In the genomic region with DNA sequence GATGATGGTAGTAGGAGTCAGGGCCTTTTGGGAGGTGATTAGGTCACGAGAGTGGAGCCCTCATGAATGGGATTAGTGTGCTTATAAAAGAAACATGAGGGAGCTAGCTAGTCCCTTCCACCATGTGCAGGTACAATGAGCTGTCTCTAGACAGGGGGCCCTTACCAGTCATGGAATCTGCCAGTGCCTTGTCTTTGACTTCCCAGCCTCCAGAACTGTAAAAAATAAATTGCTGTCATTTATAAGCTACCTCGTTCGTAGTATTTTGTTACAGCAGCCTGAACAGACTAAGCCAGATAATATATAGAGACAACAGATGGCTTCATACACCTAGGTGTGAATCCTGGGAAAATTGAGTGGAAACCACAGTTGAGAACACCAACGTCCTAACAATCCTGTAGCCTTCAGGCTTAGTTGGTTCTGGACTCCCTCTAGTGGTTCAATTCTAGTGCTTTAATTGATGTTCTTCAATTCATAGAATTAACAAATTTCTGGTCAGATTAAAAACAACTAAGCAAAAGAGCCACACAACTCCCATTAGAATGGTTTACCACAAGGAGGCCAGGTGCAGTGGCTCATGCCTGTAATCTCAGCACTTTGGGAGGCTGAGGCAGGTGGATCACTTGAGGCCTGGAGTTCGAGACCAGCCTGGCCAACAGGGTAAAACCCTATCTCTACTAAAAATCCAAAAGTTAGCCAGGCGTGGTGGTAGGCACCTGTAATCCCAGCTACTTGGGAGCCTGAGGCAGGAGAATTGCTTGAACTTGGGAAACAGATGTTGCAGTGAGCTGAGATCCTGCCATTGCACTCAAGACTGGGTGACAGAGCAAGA, we compare ENCODE assay signal across 8 cellular contexts. TPM values are rescaled to one million over a fixed set of nuclear protein-coding genes. Genes with fewer than 3 reads are reported as not detected.
DNase-seq lines count a peak whose midpoint lies in the region; ATAC-seq, FAIRE-seq and TF ChIP-seq lines count a peak whose summit lies in the region.

No MANE protein-coding gene starts in this region.

- H3K4me1 ChIP-seq in A673 (ENCODE audit: insufficient read depth, low read length, poor library complexity, severe bottlenecking): peaks cover 17% of the 10 kb centered on the region
- H3K4me1 ChIP-seq in K562 (replicated peaks in 1 of 2; ENCODE audit: control insufficient read depth in 2 of 2, insufficient read depth in 2 of 2, low read length in 2 of 2): peaks cover 11 to 12% of the 10 kb centered on the region in 2 experiments; a peak in 2 of 5 replicates
- H3K4me1 ChIP-seq in liver (ENCODE audit: control insufficient read depth in 4 of 4, insufficient read depth in 4 of 4, low read length in 3 of 4): peaks cover 9 to 54% (median 46%) of the 10 kb centered on the region in 4 donors

- intact Hi-C loops in A673 (cut with micrococcal nuclease; ENCODE audit: unreplicated experiment): loop anchor here (2.0 to 5.0 kb wide), 3 partner anchors 93 to 237 kb away; no protein-coding TSS in a partner anchor
- intact Hi-C loops in K562 (cut with micrococcal nuclease): loop anchor here (1.0 to 5.0 kb wide), 4 partner anchors 84 to 237 kb away; no protein-coding TSS in a partner anchor

- H2AFZ ChIP-seq in K562 (ENCODE audit: low read depth, low read length): no peak overlapping the region

- H3K4me2 ChIP-seq in K562 (ENCODE audit: insufficient read depth, low read length): no peak overlapping the region

- H3K9me1 ChIP-seq in K562 (ENCODE audit: control insufficient read depth, insufficient read depth, low read length): no peaks in the 10 kb centered on the region

- no peak overlapping the region for H3K4me3 ChIP-seq in A673 (ENCODE audit: low read depth, low read length, poor library complexity, severe bottlenecking)
- H3K4me3 ChIP-seq in K562: no peak overlapping the region
- H3K4me3 ChIP-seq in liver (ENCODE audit: low read depth in 1 of 3, low read length in 3 of 3): no peak overlapping the region

- no peaks in the 10 kb centered on the region for H4K20me1 ChIP-seq in K562 (replicated peaks; ENCODE audit: control insufficient read depth, insufficient read depth, low read length)

- no peak for TF ChIP-seq POLR2A in K562 (conservative IDR thresholded peaks at IDR 0.05)

- TF ChIP-seq RAD21 in K562 (CRISPR knock-in tag; conservative IDR thresholded peaks at IDR 0.05 in 1 of 2, IDR thresholded peaks at IDR 0.05 in 1 of 2) (peak; percentile 30 to 63; a peak in 3 of 4 replicates), liver (IDR thresholded peaks at IDR 0.05) (peak; percentile 96 to 97)

- ATAC-seq in K562: no peak
- no peak for ATAC-seq in HG02763 (IDR thresholded peaks at IDR 0.05; ENCODE audit: unreplicated experiment)
- no peak for ATAC-seq in HG03095 (IDR thresholded peaks at IDR 0.05; ENCODE audit: unreplicated experiment)
- ATAC-seq in HG02642 (IDR thresholded peaks at IDR 0.05; ENCODE audit: poor library complexity, unreplicated experiment): no peak

- peaks cover 18% of the 10 kb centered on the region for H3K27me3 ChIP-seq in A673 (replicated peaks; ENCODE audit: insufficient read depth, low read depth, low read length, poor library complexity)
- H3K27me3 ChIP-seq in K562 (ENCODE audit: control insufficient read depth in 2 of 2, insufficient read depth in 2 of 2, low read length in 2 of 2): no peaks in the 10 kb centered on the region
- no peaks in the 10 kb centered on the region for H3K27me3 ChIP-seq in liver (ENCODE audit: control insufficient read depth in 4 of 4, insufficient read depth in 4 of 4, low read length in 3 of 4)

- H3K36me3 ChIP-seq in A673 (ENCODE audit: insufficient read depth, low read length, poor library complexity, severe bottlenecking) (no peaks in the 10 kb centered on the region), K562 (ENCODE audit: control insufficient read depth, insufficient read depth, low read length) (no peaks in the 10 kb centered on the region), liver (ENCODE audit: control insufficient read depth in 4 of 4, insufficient read depth in 3 of 4, low read depth in 1 of 4, low read length in 3 of 4) (no peaks in the 10 kb centered on the region)

- peak; percentile 71 for TF ChIP-seq CTCF in A673 (conservative IDR thresholded peaks at IDR 0.05; ENCODE audit: low read depth, low read length)
- peak; percentile 70 for TF ChIP-seq CTCF in GM10248 (IDR thresholded peaks at IDR 0.05; ENCODE audit: control extremely low read depth, extremely low read depth, low read depth, missing control alignments)
- peak; percentile 38 to 64 (median 54); a peak in 4 of 6 replicates for TF ChIP-seq CTCF in K562 (IDR thresholded peaks at IDR 0.05 in 2 of 3, conservative IDR thresholded peaks at IDR 0.05 in 1 of 3; ENCODE audit: insufficient read depth in 2 of 3, low read depth in 1 of 3, low read length in 3 of 3)
- TF ChIP-seq CTCF in liver (IDR thresholded peaks at IDR 0.05; ENCODE audit: low read depth, low read length, missing input control): peak; percentile 73

- DNase-seq in A673 (ENCODE audit: low spot score) (peak; percentile 66), GM10248 (ENCODE audit: extremely low spot score) (no peak), NCI-H2196 (lab: John Stamatoyannopoulos, UW; ENCODE audit: unreplicated experiment) (peak; percentile 46), K562 (ENCODE audit: extremely low read depth in 1 of 4, low spot score in 3 of 4) (peak in 1 of 4 experiments; percentile 53)

- H3K9me3 ChIP-seq in A673 (ENCODE audit: low read depth, low read length, poor library complexity, severe bottlenecking): no peaks in the 10 kb centered on the region
- no peaks in the 10 kb centered on the region for H3K9me3 ChIP-seq in K562 (replicated peaks; ENCODE audit: control insufficient read depth, insufficient read depth, low read depth, low read length)
- H3K9me3 ChIP-seq in liver (ENCODE audit: control insufficient read depth in 4 of 4, low read length in 3 of 4): no peaks in the 10 kb centered on the region

- H3K79me2 ChIP-seq in K562 (ENCODE audit: control insufficient read depth, insufficient read depth, low read length): peaks cover 33% of the 10 kb centered on the region

- H3K9ac ChIP-seq in K562 (ENCODE audit: insufficient read depth in 1 of 2, low read depth in 2 of 2, low read length in 2 of 2) (no peak overlapping the region), liver (ENCODE audit: low read depth in 1 of 2, low read length in 2 of 2) (peak overlapping the region in 1 of 2 donors; percentile 12)

- WGBS in K562 (ENCODE audit: insufficient coverage, low coverage, missing lambda C conversion rate): 42% methylated on average over 6 of the region's 6 CpGs
- 53% methylated on average over 6 of the region's 6 CpGs for WGBS in liver

- CTCF ChIA-PET in A673 (lab: Charles Lee) (interaction anchor here (1.1 kb wide), 1 partner anchor 236 kb away, joined by 4 read pairs; no protein-coding TSS in a partner anchor), GM10248 (lab: Yijun Ruan, JAX) (interaction anchor here (0.6 to 6.7 kb wide), 30 partner anchors 9 to 273 kb away, joined by 3 to 59 read pairs (median 4); partner anchors contain the start of gene GATM), K562 (lab: Yijun Ruan, JAX; ENCODE audit: low intra/inter-chr PET ratio) (no interaction called here)

- FAIRE-seq in K562 (lab: Jason Lieb, UNC): peak; percentile 70

- no peak for TF ChIP-seq EP300 in K562 (IDR thresholded peaks at IDR 0.05; ENCODE audit: low read length)

- BruUV-seq in A673 (replicated peaks; lab: Mats Ljungman, UMichigan): no TSS peak
- BruUV-seq in K562 (replicated peaks; lab: Mats Ljungman, UMichigan): no TSS peak

- POLR2A ChIA-PET in A673 (lab: Charles Lee; ENCODE audit: low non-redundant PET): interaction anchor here (0.7 kb wide), 1 partner anchor 25 kb away, joined by 4 read pairs; no protein-coding TSS in a partner anchor
- POLR2A ChIA-PET in GM10248 (lab: Yijun Ruan, JAX): no interaction called here
- POLR2A ChIA-PET in K562 (lab: Yijun Ruan, JAX): no interaction called here

- H3K27ac ChIP-seq in A673 (ENCODE audit: low read depth, low read length, poor library complexity, severe bottlenecking) (no peak overlapping the region), K562 (ENCODE audit: extremely low read depth, low read depth, low read length) (no peak overlapping the region), liver (ENCODE audit: low read depth in 1 of 2, low read length in 2 of 2) (no peak overlapping the region)

- in situ Hi-C loops in K562 (cut with MboI): no loop called here

TF ChIP-seq in liver, 16 proteins besides CTCF, POLR2A, EP300 and RAD21:
- TF ChIP-seq JUND (IDR thresholded peaks at IDR 0.05): no peak

RNA-seq across cellular contexts. Expression of gene GATM, which starts 21.3 kb away (rescaled TPM):
- total RNA-seq in A673 (2021) (9.5 and 11.0 TPM in 2 replicates), K562 (2014; rRNA removed) (0.20 and 0.95 TPM in 2 replicates), K562 (2014; rRNA removed; fragmentation: Illumina TruSeq; extraction: Trizol) (1.1 TPM in 2 replicates), K562 (2015; rRNA removed; fragmentation: Illumina TruSeq; extraction: Trizol) (0.79 and 0.80 TPM in 2 replicates), K562 (2021) (0.58 and 0.89 TPM in 2 replicates), liver (1,000 to 10,000 TPM in 1 of 2 donors, 100 to 1,000 TPM in 1; 720 to 1,079 TPM)
- total RNA-seq in K562 (2011; cell fraction: chromatin; rRNA removed; ENCODE audit: low replicate concordance): 0.93 and 1.3 TPM in 2 replicates
- 1.2 and 2.1 TPM in 2 replicates for total RNA-seq in K562 (2011; cell fraction: nucleolus; rRNA removed)
- 1.6 and 2.5 TPM in 2 replicates for total RNA-seq in K562 (2011; cell fraction: nucleoplasm; rRNA removed)
- polyA plus RNA-seq in K562 (2011; rRNA removed) (0.65 and 0.81 TPM in 2 replicates), K562 (2014; fragmentation: Illumina TruSeq; extraction: Trizol) (0.26 and 0.45 TPM in 2 replicates), K562 (2014; fragmentation: Nextera tagmentation; extraction: Ambion mirVana) (under 1 TPM; 0.25 to 0.45 TPM), K562 (2014; rRNA removed) (0.11 and 1.3 TPM in 2 replicates), liver (100 to 1,000 TPM; 401 to 627 TPM)
- 0.19 and 0.63 TPM in 2 replicates for polyA plus RNA-seq in K562 (2011; cell fraction: cytosol; rRNA removed)
- 0.81 and 1.2 TPM in 2 replicates for polyA plus RNA-seq in K562 (2011; cell fraction: nucleus; rRNA removed)
- 0.44 and 0.48 TPM in 2 replicates for polyA plus RNA-seq in K562 (2012)
- 0.77 and 0.78 TPM in 2 replicates for polyA minus RNA-seq in K562 (2011; rRNA and poly(A)+ RNA removed)
- polyA minus RNA-seq in K562 (2011; cell fraction: cytosol; rRNA and poly(A)+ RNA removed): not detected in 2 replicates
- 1.3 and 3.4 TPM in 2 replicates for polyA minus RNA-seq in K562 (2011; cell fraction: nucleus; rRNA and poly(A)+ RNA removed)

Comparison
In these comparisons a context has a peak if more than half of its experiments do, and no peak if none do; other contexts are left out.
1. RNA of gene GATM, which starts 21.3 kb away (total RNA-seq): 720 to 1,079 TPM in liver; 9.5 to 11.0 TPM in A673 and 0.20 to 2.5 TPM in K562; every median in the first group is over 10 times any median in the second.
2. Peak in every context shown above with its lines, with median percentiles within 50 percentile points of each other: CTCF ChIP-seq.